In the genomic region with DNA sequence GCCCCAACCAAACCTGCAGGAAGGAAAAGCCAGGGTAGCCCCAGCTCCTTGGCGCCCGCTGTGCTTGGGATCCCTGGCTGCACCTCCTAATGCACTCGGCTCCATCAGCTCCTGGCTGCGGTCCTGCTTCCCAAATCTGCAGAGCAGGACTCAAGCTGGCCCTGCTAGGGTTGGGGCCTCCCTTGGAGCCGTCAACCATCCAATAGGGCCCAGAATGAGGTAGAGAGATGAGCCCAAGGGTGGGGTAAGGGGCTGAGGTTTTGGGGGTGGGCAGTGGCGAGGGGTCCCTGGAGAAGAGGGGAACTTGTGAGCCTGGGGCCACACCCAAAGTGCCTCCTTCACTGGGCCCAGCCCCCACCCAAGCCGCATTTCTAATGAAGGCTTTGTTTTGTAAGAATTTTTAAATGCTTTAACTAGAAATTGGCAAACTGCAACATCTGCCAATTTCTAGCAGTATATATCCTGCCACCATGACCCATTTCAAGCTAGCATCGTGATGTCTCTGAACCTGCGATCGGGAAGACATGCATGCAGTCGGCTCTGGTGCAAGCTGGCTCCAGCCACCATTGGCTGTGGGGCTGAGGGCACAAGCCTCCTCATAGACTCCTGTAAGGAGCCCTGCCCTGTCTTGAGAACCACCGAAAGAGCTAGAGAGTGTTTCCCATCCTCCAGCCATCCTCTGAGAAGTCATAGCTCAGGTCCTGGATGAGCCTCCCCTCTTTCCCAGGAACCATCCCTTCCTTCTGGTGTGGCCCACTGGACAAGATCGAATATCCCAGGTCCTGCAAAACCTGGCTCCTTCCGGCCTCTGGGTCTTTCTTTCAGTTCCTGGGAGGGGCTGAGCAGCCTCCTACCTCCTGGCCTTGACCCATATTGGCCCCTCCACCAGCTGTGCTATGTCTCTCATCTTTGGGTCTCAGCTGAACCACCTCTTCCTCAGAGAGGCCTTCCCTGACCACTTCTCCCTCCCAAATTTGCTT, we compare ENCODE assay signal across 3 cellular contexts.
TF ChIP-seq lines count a peak whose summit lies in the region.

No MANE protein-coding gene starts in this region.

TF ChIP-seq in SK-N-SH, 30 proteins besides CTCF, POLR2A, EP300 and RAD21:
- TF ChIP-seq, protein P1, sequence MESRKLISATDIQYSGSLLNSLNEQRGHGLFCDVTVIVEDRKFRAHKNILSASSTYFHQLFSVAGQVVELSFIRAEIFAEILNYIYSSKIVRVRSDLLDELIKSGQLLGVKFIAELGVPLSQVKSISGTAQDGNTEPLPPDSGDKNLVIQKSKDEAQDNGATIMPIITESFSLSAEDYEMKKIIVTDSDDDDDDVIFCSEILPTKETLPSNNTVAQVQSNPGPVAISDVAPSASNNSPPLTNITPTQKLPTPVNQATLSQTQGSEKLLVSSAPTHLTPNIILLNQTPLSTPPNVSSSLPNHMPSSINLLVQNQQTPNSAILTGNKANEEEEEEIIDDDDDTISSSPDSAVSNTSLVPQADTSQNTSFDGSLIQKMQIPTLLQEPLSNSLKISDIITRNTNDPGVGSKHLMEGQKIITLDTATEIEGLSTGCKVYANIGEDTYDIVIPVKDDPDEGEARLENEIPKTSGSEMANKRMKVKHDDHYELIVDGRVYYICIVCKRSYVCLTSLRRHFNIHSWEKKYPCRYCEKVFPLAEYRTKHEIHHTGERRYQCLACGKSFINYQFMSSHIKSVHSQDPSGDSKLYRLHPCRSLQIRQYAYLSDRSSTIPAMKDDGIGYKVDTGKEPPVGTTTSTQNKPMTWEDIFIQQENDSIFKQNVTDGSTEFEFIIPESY (IDR thresholded peaks at IDR 0.05; ENCODE audit: borderline replicate concordance, low read depth): no peak
- TF ChIP-seq NFIC (IDR thresholded peaks at IDR 0.05; ENCODE audit: borderline replicate concordance) (no peak), TEAD4 (IDR thresholded peaks at IDR 0.05; ENCODE audit: borderline replicate concordance, insufficient read depth) (no peak)
- TF ChIP-seq, protein P2, sequence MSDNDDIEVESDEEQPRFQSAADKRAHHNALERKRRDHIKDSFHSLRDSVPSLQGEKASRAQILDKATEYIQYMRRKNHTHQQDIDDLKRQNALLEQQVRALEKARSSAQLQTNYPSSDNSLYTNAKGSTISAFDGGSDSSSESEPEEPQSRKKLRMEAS (IDR thresholded peaks at IDR 0.05; ENCODE audit: low read depth): no peak

TF ChIP-seq in SK-N-SH treated with all-trans-retinoic acid at 6 μM for 48 hours, 23 proteins besides CTCF, POLR2A, EP300 and RAD21 (continued from another document and continues in another):
- TF ChIP-seq ZFP30 (CRISPR knock-in tag; IDR thresholded peaks at IDR 0.05): no peak
- TF ChIP-seq, protein P3, sequence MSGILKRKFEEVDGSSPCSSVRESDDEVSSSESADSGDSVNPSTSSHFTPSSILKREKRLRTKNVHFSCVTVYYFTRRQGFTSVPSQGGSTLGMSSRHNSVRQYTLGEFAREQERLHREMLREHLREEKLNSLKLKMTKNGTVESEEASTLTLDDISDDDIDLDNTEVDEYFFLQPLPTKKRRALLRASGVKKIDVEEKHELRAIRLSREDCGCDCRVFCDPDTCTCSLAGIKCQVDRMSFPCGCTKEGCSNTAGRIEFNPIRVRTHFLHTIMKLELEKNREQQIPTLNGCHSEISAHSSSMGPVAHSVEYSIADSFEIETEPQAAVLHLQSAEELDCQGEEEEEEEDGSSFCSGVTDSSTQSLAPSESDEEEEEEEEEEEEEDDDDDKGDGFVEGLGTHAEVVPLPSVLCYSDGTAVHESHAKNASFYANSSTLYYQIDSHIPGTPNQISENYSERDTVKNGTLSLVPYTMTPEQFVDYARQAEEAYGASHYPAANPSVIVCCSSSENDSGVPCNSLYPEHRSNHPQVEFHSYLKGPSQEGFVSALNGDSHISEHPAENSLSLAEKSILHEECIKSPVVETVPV (CRISPR knock-in tag; IDR thresholded peaks at IDR 0.05): no peak
- no peak for TF ChIP-seq CSDC2 (CRISPR knock-in tag; IDR thresholded peaks at IDR 0.05)
- no peak for TF ChIP-seq ZNF565 (CRISPR knock-in tag; conservative IDR thresholded peaks at IDR 0.05; ENCODE audit: low read depth)
- no peak for TF ChIP-seq ZC3H10 (CRISPR knock-in tag; IDR thresholded peaks at IDR 0.05)
- TF ChIP-seq ZFP3 (CRISPR knock-in tag; IDR thresholded peaks at IDR 0.05): no peak
- no peak for TF ChIP-seq PPARA (CRISPR knock-in tag; IDR thresholded peaks at IDR 0.05; ENCODE audit: borderline replicate concordance)
- TF ChIP-seq, protein P4, sequence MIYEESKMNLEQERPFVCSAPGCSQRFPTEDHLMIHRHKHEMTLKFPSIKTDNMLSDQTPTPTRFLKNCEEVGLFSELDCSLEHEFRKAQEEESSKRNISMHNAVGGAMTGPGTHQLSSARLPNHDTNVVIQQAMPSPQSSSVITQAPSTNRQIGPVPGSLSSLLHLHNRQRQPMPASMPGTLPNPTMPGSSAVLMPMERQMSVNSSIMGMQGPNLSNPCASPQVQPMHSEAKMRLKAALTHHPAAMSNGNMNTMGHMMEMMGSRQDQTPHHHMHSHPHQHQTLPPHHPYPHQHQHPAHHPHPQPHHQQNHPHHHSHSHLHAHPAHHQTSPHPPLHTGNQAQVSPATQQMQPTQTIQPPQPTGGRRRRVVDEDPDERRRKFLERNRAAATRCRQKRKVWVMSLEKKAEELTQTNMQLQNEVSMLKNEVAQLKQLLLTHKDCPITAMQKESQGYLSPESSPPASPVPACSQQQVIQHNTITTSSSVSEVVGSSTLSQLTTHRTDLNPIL (CRISPR knock-in tag; IDR thresholded peaks at IDR 0.05; ENCODE audit: low read depth): no peak
- TF ChIP-seq ESRRG (CRISPR knock-in tag; IDR thresholded peaks at IDR 0.05): no peak
- TF ChIP-seq, protein P5, sequence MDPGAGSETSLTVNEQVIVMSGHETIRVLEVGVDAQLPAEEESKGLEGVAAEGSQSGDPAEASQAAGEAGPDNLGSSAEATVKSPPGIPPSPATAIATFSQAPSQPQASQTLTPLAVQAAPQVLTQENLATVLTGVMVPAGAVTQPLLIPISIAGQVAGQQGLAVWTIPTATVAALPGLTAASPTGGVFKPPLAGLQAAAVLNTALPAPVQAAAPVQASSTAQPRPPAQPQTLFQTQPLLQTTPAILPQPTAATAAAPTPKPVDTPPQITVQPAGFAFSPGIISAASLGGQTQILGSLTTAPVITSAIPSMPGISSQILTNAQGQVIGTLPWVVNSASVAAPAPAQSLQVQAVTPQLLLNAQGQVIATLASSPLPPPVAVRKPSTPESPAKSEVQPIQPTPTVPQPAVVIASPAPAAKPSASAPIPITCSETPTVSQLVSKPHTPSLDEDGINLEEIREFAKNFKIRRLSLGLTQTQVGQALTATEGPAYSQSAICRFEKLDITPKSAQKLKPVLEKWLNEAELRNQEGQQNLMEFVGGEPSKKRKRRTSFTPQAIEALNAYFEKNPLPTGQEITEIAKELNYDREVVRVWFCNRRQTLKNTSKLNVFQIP (CRISPR knock-in tag; IDR thresholded peaks at IDR 0.05; ENCODE audit: borderline replicate concordance, low read depth): no peak
- TF ChIP-seq ZNF70 (CRISPR knock-in tag; IDR thresholded peaks at IDR 0.05): no peak
- no peak for TF ChIP-seq OSR1 (CRISPR knock-in tag; IDR thresholded peaks at IDR 0.05)
- no peak for TF ChIP-seq TCF4 (CRISPR knock-in tag; IDR thresholded peaks at IDR 0.05; ENCODE audit: borderline replicate concordance)
- TF ChIP-seq, protein P6, sequence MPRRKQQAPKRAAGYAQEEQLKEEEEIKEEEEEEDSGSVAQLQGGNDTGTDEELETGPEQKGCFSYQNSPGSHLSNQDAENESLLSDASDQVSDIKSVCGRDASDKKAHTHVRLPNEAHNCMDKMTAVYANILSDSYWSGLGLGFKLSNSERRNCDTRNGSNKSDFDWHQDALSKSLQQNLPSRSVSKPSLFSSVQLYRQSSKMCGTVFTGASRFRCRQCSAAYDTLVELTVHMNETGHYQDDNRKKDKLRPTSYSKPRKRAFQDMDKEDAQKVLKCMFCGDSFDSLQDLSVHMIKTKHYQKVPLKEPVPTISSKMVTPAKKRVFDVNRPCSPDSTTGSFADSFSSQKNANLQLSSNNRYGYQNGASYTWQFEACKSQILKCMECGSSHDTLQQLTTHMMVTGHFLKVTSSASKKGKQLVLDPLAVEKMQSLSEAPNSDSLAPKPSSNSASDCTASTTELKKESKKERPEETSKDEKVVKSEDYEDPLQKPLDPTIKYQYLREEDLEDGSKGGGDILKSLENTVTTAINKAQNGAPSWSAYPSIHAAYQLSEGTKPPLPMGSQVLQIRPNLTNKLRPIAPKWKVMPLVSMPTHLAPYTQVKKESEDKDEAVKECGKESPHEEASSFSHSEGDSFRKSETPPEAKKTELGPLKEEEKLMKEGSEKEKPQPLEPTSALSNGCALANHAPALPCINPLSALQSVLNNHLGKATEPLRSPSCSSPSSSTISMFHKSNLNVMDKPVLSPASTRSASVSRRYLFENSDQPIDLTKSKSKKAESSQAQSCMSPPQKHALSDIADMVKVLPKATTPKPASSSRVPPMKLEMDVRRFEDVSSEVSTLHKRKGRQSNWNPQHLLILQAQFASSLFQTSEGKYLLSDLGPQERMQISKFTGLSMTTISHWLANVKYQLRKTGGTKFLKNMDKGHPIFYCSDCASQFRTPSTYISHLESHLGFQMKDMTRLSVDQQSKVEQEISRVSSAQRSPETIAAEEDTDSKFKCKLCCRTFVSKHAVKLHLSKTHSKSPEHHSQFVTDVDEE (CRISPR knock-in tag; IDR thresholded peaks at IDR 0.05): no peak
- no peak for TF ChIP-seq RARB (CRISPR knock-in tag; IDR thresholded peaks at IDR 0.05)

TF ChIP-seq in HEK293T, 16 proteins besides CTCF, POLR2A, EP300 and RAD21 (continued from another document):
- TF ChIP-seq CTBP1 (IDR thresholded peaks at IDR 0.05; ENCODE audit: borderline replicate concordance) (no peak), ELF4 (IDR thresholded peaks at IDR 0.05) (no peak), ZNF384 (IDR thresholded peaks at IDR 0.05) (no peak), L3MBTL2 (conservative IDR thresholded peaks at IDR 0.05) (no peak), SUZ12 (IDR thresholded peaks at IDR 0.05) (no peak)
